ENCODE assay signal across 18 cellular contexts in genomic region chr6:2502096-2502997, GRCh38.
DNase-seq lines count a peak whose midpoint lies in the region; FAIRE-seq and TF ChIP-seq lines count a peak whose summit lies in the region.
"Had no signal": no experiment of that assay in that cellular context is flagged by ENCODE, and none has a peak within 500 bp of the region (broad histone marks: within the 10 kb centered on the region; RNA-seq: fewer than 3 reads in every experiment).

No MANE protein-coding gene starts in this region.

- H3K4me1 Mint-ChIP-seq in astrocyte (ENCODE audit: low read depth, unreplicated experiment), result peaks cover 18% of the 10 kb centered on the region

- H3K9me3 Mint-ChIP-seq in astrocyte (ENCODE audit: unreplicated experiment), result no peaks in the 10 kb centered on the region

- H3K4me3 ChIP-seq in HL-60 (replicated peaks; ENCODE audit: insufficient read depth, low read length) (no peak overlapping the region), astrocyte (ENCODE audit: insufficient read depth, low read depth, low read length) (no peak overlapping the region), keratinocyte (ENCODE audit: control insufficient read depth in 2 of 3, extremely low read depth in 1 of 3, insufficient read depth in 2 of 3, low read depth in 1 of 3, low read length in 3 of 3) (no peak overlapping the region)
- H3K4me3 ChIP-seq: left ventricle myocardium inferior, upper lobe of right lung had no signal

- H3K9me1 ChIP-seq in keratinocyte (ENCODE audit: control insufficient read depth, extremely low read depth, insufficient read depth, low read length), result no peaks in the 10 kb centered on the region

- H3K27ac ChIP-seq in HL-60 (replicated peaks) (peak overlapping the region; percentile 77), astrocyte (ENCODE audit: low read depth, low read length) (no peak overlapping the region), keratinocyte (ENCODE audit: control insufficient read depth, insufficient read depth, low read length) (no peak overlapping the region)
- H3K27ac ChIP-seq: left ventricle myocardium inferior, upper lobe of right lung, VCaP had no signal

- H3K9me3 ChIP-seq in astrocyte (ENCODE audit: insufficient read depth, low read depth, low read length), result no peaks in the 10 kb centered on the region
- no peaks in the 10 kb centered on the region for H3K9me3 ChIP-seq in keratinocyte (ENCODE audit: control insufficient read depth, low read depth, low read length)
- H3K9me3 ChIP-seq: BE2C, left ventricle myocardium inferior, upper lobe of right lung had no signal

- H2AFZ ChIP-seq in astrocyte (ENCODE audit: low read depth, low read length), result no peak overlapping the region
- H2AFZ ChIP-seq in keratinocyte (ENCODE audit: control insufficient read depth, low read length), result peak overlapping the region; percentile 74

- no peak overlapping the region for H3K4me2 ChIP-seq in astrocyte (ENCODE audit: low read length)
- peak overlapping the region; percentile 53 for H3K4me2 ChIP-seq in keratinocyte (ENCODE audit: control insufficient read depth, extremely low read depth, insufficient read depth, low read depth, low read length)

- H3K36me3 Mint-ChIP-seq in astrocyte (ENCODE audit: low read depth, unreplicated experiment), result no peaks in the 10 kb centered on the region

- no peaks in the 10 kb centered on the region for H3K79me2 ChIP-seq in astrocyte (ENCODE audit: insufficient read depth, low read length)
- H3K79me2 ChIP-seq in keratinocyte (ENCODE audit: control insufficient read depth, insufficient read depth, low read length), result no peaks in the 10 kb centered on the region

- peak overlapping the region; percentile 20 for H3K27ac Mint-ChIP-seq in astrocyte (ENCODE audit: unreplicated experiment)

- no peak overlapping the region for H3K4me3 Mint-ChIP-seq in astrocyte (ENCODE audit: unreplicated experiment)

- H3K4me1 ChIP-seq in astrocyte (ENCODE audit: insufficient read depth, low read length) (no peaks in the 10 kb centered on the region), keratinocyte (ENCODE audit: control insufficient read depth, extremely low read depth, insufficient read depth, low read length) (peaks cover 35% of the 10 kb centered on the region)
- H3K4me1 ChIP-seq: BE2C, upper lobe of right lung had no signal

- H3K36me3 ChIP-seq in astrocyte (ENCODE audit: insufficient read depth, low read length), result no peaks in the 10 kb centered on the region
- H3K36me3 ChIP-seq in keratinocyte (ENCODE audit: control insufficient read depth in 2 of 2, extremely low read depth in 1 of 2, insufficient read depth in 2 of 2, low read length in 2 of 2), result no peaks in the 10 kb centered on the region
- H3K36me3 ChIP-seq: BE2C, left ventricle myocardium inferior, upper lobe of right lung had no signal

- no peaks in the 10 kb centered on the region for H4K20me1 ChIP-seq in astrocyte (ENCODE audit: insufficient read depth, low read length)
- H4K20me1 ChIP-seq in keratinocyte (ENCODE audit: control insufficient read depth, extremely low read depth, insufficient read depth, low read length), result no peaks in the 10 kb centered on the region

- H3K27me3 Mint-ChIP-seq in astrocyte (ENCODE audit: low read depth, unreplicated experiment), result peaks cover 9% of the 10 kb centered on the region

- no peak for TF ChIP-seq CTCF in HL-60 (IDR thresholded peaks at IDR 0.05; ENCODE audit: insufficient read depth, low read length)
- no peak for TF ChIP-seq CTCF in astrocyte (IDR thresholded peaks at IDR 0.05; ENCODE audit: insufficient read depth, low read depth, low read length)
- TF ChIP-seq CTCF in keratinocyte (optimal IDR thresholded peaks at IDR 0.05 in 1 of 3, IDR thresholded peaks at IDR 0.05 in 1 of 3, conservative IDR thresholded peaks at IDR 0.05 in 1 of 3; ENCODE audit: extremely low read depth in 1 of 3, insufficient read depth in 2 of 3, low read length in 3 of 3), result no peak

- H3K27me3 ChIP-seq in HL-60 (ENCODE audit: insufficient read depth, poor library complexity, severe bottlenecking) (no peaks in the 10 kb centered on the region), astrocyte (ENCODE audit: insufficient read depth, low read length) (peaks cover 12% of the 10 kb centered on the region), keratinocyte (ENCODE audit: control insufficient read depth, extremely low read depth, insufficient read depth, low read length) (no peaks in the 10 kb centered on the region)
- H3K27me3 ChIP-seq: upper lobe of right lung had no signal

- DNase-seq in HL-60 (ENCODE audit: low read depth in 1 of 2, low spot score in 1 of 2) (no peak), astrocyte (ENCODE audit: low read depth) (no peak), keratinocyte (ENCODE audit: low read depth, low spot score) (no peak), smooth muscle cell of the brain vasculature (ENCODE audit: low read depth, low spot score) (peak; percentile 29), NCI-H146 (lab: John Stamatoyannopoulos, UW) (no peak), HCEC 1CT (no peak), superior temporal gyrus (ENCODE audit: extremely low spot score) (no peak)
- DNase-seq: activated effector memory CD4-positive, alpha-beta T cell treated with Interleukin-2 at 50 U/mL for 16 hours; BE2C; DMS53; hypothalamus; left ventricle myocardium inferior; NCI-H1092; NCI-H226; retina; stimulated activated CD4-positive, alpha-beta T cell treated with anti-CD3 and anti-CD28 coated beads, Interleukin-2, amount 100 ng/mL, for 48 hours; upper lobe of right lung had no signal

- H3K9ac ChIP-seq in astrocyte (ENCODE audit: low read length) (no peak overlapping the region), keratinocyte (ENCODE audit: control insufficient read depth, extremely low read depth, insufficient read depth, low read length) (no peak overlapping the region)

- FAIRE-seq in astrocyte (lab: Jason Lieb, UNC), result no peak
- no peak for FAIRE-seq in keratinocyte (lab: Jason Lieb, UNC)

- dilution Hi-C loops in keratinocyte (cut with MboI; ENCODE audit: extremely low pct_ligation_motif_present, low sequenced_read_pairs), result no loop called here
